ENCODE assay signal across 10 cellular contexts in the genomic region with DNA sequence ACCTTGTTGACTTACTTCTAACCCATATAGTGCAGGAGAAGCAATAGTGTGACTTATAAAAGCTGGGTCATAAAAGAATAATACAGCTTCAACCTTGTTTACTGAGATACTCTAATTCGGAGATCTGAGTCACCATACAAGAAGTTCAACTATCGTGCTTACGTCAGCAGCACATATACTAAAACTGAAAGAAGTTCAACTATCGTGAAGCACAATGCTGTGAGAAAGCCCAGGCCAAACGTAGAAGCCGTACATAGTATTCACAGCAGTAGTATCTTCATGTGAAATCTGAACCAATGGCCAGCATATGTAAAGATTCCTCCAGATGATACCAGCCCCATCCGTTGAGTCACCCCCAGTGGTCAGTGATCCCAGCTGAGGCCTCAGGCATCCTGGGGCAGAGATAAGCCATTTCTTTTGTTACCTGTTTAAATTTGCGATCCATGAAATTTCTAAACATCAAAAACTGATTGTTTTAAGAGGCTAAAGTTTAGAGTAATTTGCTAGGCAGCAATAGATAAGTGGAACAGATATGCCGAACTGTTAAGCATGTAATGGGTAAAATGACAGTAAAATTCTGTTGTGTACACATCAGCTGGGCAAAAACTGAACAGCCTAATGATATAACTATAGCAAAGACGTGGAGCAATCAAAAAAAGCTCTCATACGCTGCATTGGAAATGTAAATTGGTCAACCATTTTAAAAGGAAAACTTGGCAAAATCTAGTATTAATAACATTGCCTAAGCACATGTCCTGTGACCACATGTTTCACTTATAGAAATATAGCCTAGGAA. TPM values are rescaled to one million over a fixed set of nuclear protein-coding genes. Genes with fewer than 3 reads are reported as not detected.
DNase-seq lines count a peak whose midpoint lies in the region; ATAC-seq and TF ChIP-seq lines count a peak whose summit lies in the region.
"Had no signal": no experiment of that assay in that cellular context is flagged by ENCODE, and none has a peak within 500 bp of the region (broad histone marks: within the 10 kb centered on the region; RNA-seq: fewer than 3 reads in every experiment).

No MANE protein-coding gene starts in this region.

- H3K36me3 ChIP-seq in aorta (ENCODE audit: control insufficient read depth in 1 of 2, insufficient read depth in 2 of 2, low read length in 1 of 2): no peaks in the 10 kb centered on the region
- H3K36me3 ChIP-seq: BLaER1 had no signal

- no peak for ATAC-seq in aorta (ENCODE audit: low FRiP score)

- H3K4me3 ChIP-seq in WI38 (ENCODE audit: low read depth, low read length) (peak overlapping the region; percentile 25), aorta (ENCODE audit: low read length in 2 of 2) (no peak overlapping the region)
- H3K4me3 ChIP-seq: BLaER1 had no signal

- no peaks in the 10 kb centered on the region for H3K4me1 ChIP-seq in aorta (ENCODE audit: control insufficient read depth in 1 of 2, insufficient read depth in 2 of 2, low read length in 2 of 2)
- H3K4me1 ChIP-seq: BLaER1 had no signal

- no peaks in the 10 kb centered on the region for H3K9me3 ChIP-seq in aorta (ENCODE audit: control insufficient read depth, low read length)
- H3K9me3 ChIP-seq: BLaER1 had no signal

- H3K27me3 ChIP-seq in aorta (ENCODE audit: control insufficient read depth in 1 of 2, insufficient read depth in 2 of 2, low read length in 1 of 2): no peaks in the 10 kb centered on the region
- H3K27me3 ChIP-seq: BLaER1 had no signal

- peak; percentile 8 for DNase-seq in stimulated activated CD4-positive, alpha-beta T cell treated with anti-CD3 and anti-CD28 coated beads, Interleukin-4, amount 100 ng/mL, for 24 hours
- DNase-seq in stimulated activated CD4-positive, alpha-beta T cell treated with anti-CD3 and anti-CD28 coated beads, Interleukin-12 subunit alpha, Interleukin-12 subunit beta, amount 100 ng/mL, for 4 hours: no peak
- peak; percentile 91 for DNase-seq in glomerular endothelial cell (ENCODE audit: extremely low read depth, low read depth, low spot score)
- DNase-seq in NCI-H1092 (lab: John Stamatoyannopoulos, UW): no peak
- DNase-seq in AG20443 (ENCODE audit: low spot score): no peak
- no peak for DNase-seq in aorta
- DNase-seq in SHP77 treated with DMSO at 0.1 percent for 48 hours (lab: John Stamatoyannopoulos, UW): no peak
- DNase-seq: activated naive CD8-positive, alpha-beta T cell treated with anti-CD3 and anti-CD28 coated beads for 36 hours had no signal

- intact Hi-C loops in aorta (cut with DNase I): no loop called here

- WGBS in aorta, 2 donors: 86 to 91% methylated on average over 11 of the region's 11 CpGs

- H3K27ac ChIP-seq in aorta (ENCODE audit: low read depth in 1 of 2, low read length in 2 of 2): no peak overlapping the region
- H3K27ac ChIP-seq: BLaER1 had no signal

- TF ChIP-seq CTCF in WI38 (IDR thresholded peaks at IDR 0.05; ENCODE audit: low read depth, low read length): no peak

RNA-seq across cellular contexts. Expression of a gene that starts 53.9 kb away (rescaled TPM):
- total RNA-seq in glomerular endothelial cell (1.3 and 1.5 TPM in 2 replicates), aorta (1 to 10 TPM in 1 of 2 donors, under 1 TPM in 1; 0.45 to 1.7 TPM)
- 1 to 10 TPM in 1 of 2 donors, under 1 TPM in 1; 0.97 to 3.1 TPM for polyA plus RNA-seq in aorta

Comparison
In these comparisons a context has a peak if more than half of its experiments do, and no peak if none do; other contexts are left out.
1. DNase-seq: peak in stimulated activated CD4-positive, alpha-beta T cell treated with anti-CD3 and anti-CD28 coated beads, Interleukin-4, amount 100 ng/mL, for 24 hours (single experiment) and glomerular endothelial cell (single experiment); none in stimulated activated CD4-positive, alpha-beta T cell treated with anti-CD3 and anti-CD28 coated beads, Interleukin-12 subunit alpha, Interleukin-12 subunit beta, amount 100 ng/mL, for 4 hours (single experiment), NCI-H1092 (single experiment), AG20443 (single experiment), aorta (0 of 2) and SHP77 treated with DMSO at 0.1 percent for 48 hours (single experiment).